ENCODE assay signal across 15 cellular contexts in genomic region chr16:77594798-77595625, GRCh38.
"Had no signal": no experiment of that assay in that cellular context is flagged by ENCODE, and none has a peak within 500 bp of the region (broad histone marks: within the 10 kb centered on the region; RNA-seq: fewer than 3 reads in every experiment).

No MANE protein-coding gene starts in this region.

- H3K27ac ChIP-seq: cardiac muscle cell, foreskin keratinocyte, right atrium auricular region, upper lobe of left lung, WERI-Rb-1 had no signal

- ATAC-seq: activated CD8-positive, alpha-beta memory T cell treated with anti-CD3 and anti-CD28 coated beads, Interleukin-2, amount 10 ng/mL, durations not matched to agents 7 days and 5 days; foreskin keratinocyte had no signal

- DNase-seq: activated CD4-positive, alpha-beta T cell treated with anti-CD3 and anti-CD28 coated beads, Interleukin-2, amount 50 U/mL, for 48 hours; activated CD8-positive, alpha-beta memory T cell treated with anti-CD3 and anti-CD28 coated beads, Interleukin-2, amount 10 ng/mL, durations not matched to agents 7 days and 5 days; activated naive CD4-positive, alpha-beta T cell treated with anti-CD3 and anti-CD28 coated beads, Interleukin-2, amount 50 U/mL, for 16 hours; activated T-cell treated with anti-CD3 and anti-CD28 coated beads, Interleukin-2, amount 50 U/mL, for 1 hour; foreskin keratinocyte; kidney glomerular epithelial cell; mesendoderm; occipital lobe; small intestine; upper lobe of left lung; WERI-Rb-1 had no signal

- H3K4me3 Mint-ChIP-seq: activated CD8-positive, alpha-beta memory T cell treated with anti-CD3 and anti-CD28 coated beads, Interleukin-2, amount 10 ng/mL, durations not matched to agents 7 days and 5 days; nephron; stimulated activated naive CD8-positive, alpha-beta T cell treated with anti-CD3 and anti-CD28 coated beads, Interleukin-15, Interleukin-2, amounts not matched to agents 100 ng/mL and 50 ng/mL, for 24 hours had no signal

- H3K27ac Mint-ChIP-seq: activated CD8-positive, alpha-beta memory T cell treated with anti-CD3 and anti-CD28 coated beads, Interleukin-2, amount 10 ng/mL, durations not matched to agents 7 days and 5 days; nephron; stimulated activated naive CD8-positive, alpha-beta T cell treated with anti-CD3 and anti-CD28 coated beads, Interleukin-15, Interleukin-2, amounts not matched to agents 100 ng/mL and 50 ng/mL, for 24 hours had no signal

- H3K9me3 ChIP-seq: upper lobe of left lung had no signal

- H3K36me3 ChIP-seq: cardiac muscle cell, right atrium auricular region, upper lobe of left lung, WERI-Rb-1 had no signal

- H3K4me1 Mint-ChIP-seq: activated CD8-positive, alpha-beta memory T cell treated with anti-CD3 and anti-CD28 coated beads, Interleukin-2, amount 10 ng/mL, durations not matched to agents 7 days and 5 days had no signal

- H3K9me3 Mint-ChIP-seq: stimulated activated naive CD8-positive, alpha-beta T cell treated with anti-CD3 and anti-CD28 coated beads, Interleukin-15, Interleukin-2, amounts not matched to agents 100 ng/mL and 50 ng/mL, for 24 hours had no signal

- H3K27me3 Mint-ChIP-seq: activated CD8-positive, alpha-beta memory T cell treated with anti-CD3 and anti-CD28 coated beads, Interleukin-2, amount 10 ng/mL, durations not matched to agents 7 days and 5 days had no signal

- H3K4me3 ChIP-seq: cardiac muscle cell, right atrium auricular region, upper lobe of left lung had no signal

- H3K27me3 ChIP-seq: cardiac muscle cell, foreskin keratinocyte, right atrium auricular region, upper lobe of left lung had no signal

- H3K36me3 Mint-ChIP-seq: activated CD8-positive, alpha-beta memory T cell treated with anti-CD3 and anti-CD28 coated beads, Interleukin-2, amount 10 ng/mL, durations not matched to agents 7 days and 5 days had no signal

- H3K4me1 ChIP-seq: foreskin keratinocyte, right atrium auricular region had no signal
